Comparison of ENCODE assay signal across 1 cellular context in genomic region chr12:104643093-104643646, GRCh38.
TF ChIP-seq lines count a peak whose summit lies in the region.

No MANE protein-coding gene starts in this region.

TF ChIP-seq in WTC11, 78 proteins besides CTCF, POLR2A, EP300 and RAD21 (continued from another document):
- TF ChIP-seq GRHL2 (CRISPR knock-in tag; IDR thresholded peaks at IDR 0.05; ENCODE audit: insufficient replicate concordance, severe bottlenecking) (no peak), ZNF512 (CRISPR knock-in tag; IDR thresholded peaks at IDR 0.05; ENCODE audit: borderline replicate concordance) (no peak), TCF7 (CRISPR knock-in tag; IDR thresholded peaks at IDR 0.05; ENCODE audit: low read depth) (no peak), ZBTB43 (CRISPR knock-in tag; IDR thresholded peaks at IDR 0.05) (no peak), CDX4 (CRISPR knock-in tag; IDR thresholded peaks at IDR 0.05; ENCODE audit: borderline replicate concordance) (no peak), ZSCAN18 (CRISPR knock-in tag; IDR thresholded peaks at IDR 0.05) (no peak), ZNF121 (CRISPR knock-in tag; IDR thresholded peaks at IDR 0.05) (no peak), HMGXB4 (CRISPR knock-in tag; IDR thresholded peaks at IDR 0.05) (no peak), ZNF416 (CRISPR knock-in tag; IDR thresholded peaks at IDR 0.05) (no peak), IRF1 (CRISPR knock-in tag; IDR thresholded peaks at IDR 0.05) (no peak), GABPB1 (CRISPR knock-in tag; IDR thresholded peaks at IDR 0.05) (no peak), EMX1 (CRISPR knock-in tag; IDR thresholded peaks at IDR 0.05) (no peak)
